9 cellular contexts compared by ENCODE assay signal in genomic region chr10:12638103-12638502, GRCh38.
DNase-seq lines count a peak whose midpoint lies in the region; ATAC-seq lines count a peak whose summit lies in the region.
"Had no signal": no experiment of that assay in that cellular context is flagged by ENCODE, and none has a peak within 500 bp of the region (broad histone marks: within the 10 kb centered on the region; RNA-seq: fewer than 3 reads in every experiment).

No MANE protein-coding gene starts in this region.

- no peaks in the 10 kb centered on the region for H3K27me3 ChIP-seq in BLaER1 treated with 17β-estradiol and CSF1 and Interleukin-3, amounts not matched to agents 10 nM and 100 nM

- peak overlapping the region in 10 of 11 experiments; percentile 12 to 59 (median 38); a peak in 14 of 22 replicates for H3K4me2 ChIP-seq in BLaER1 treated with 17β-estradiol and CSF1 and Interleukin-3, amounts not matched to agents 10 nM and 100 nM

- H3K27ac ChIP-seq in BLaER1 treated with 17β-estradiol and CSF1 and Interleukin-3, amounts not matched to agents 10 nM and 100 nM = no peak overlapping the region
- peak overlapping the region; percentile 8 for H3K27ac ChIP-seq in cingulate gyrus (ENCODE audit: low read depth, low read length)
- H3K27ac ChIP-seq: skin epidermis had no signal

- no peaks in the 10 kb centered on the region for H3K36me3 ChIP-seq in BLaER1 treated with 17β-estradiol and CSF1 and Interleukin-3, amounts not matched to agents 10 nM and 100 nM

- no peak overlapping the region for H3K4me3 ChIP-seq in BLaER1 treated with 17β-estradiol and CSF1 and Interleukin-3, amounts not matched to agents 10 nM and 100 nM
- H3K4me3 ChIP-seq: skin epidermis had no signal

- H3K9me3 ChIP-seq in BLaER1 treated with 17β-estradiol and CSF1 and Interleukin-3, amounts not matched to agents 10 nM and 100 nM (replicated peaks in 1 of 11) = no peaks in the 10 kb centered on the region

- H4K20me1 ChIP-seq in BLaER1 treated with 17β-estradiol and CSF1 and Interleukin-3, amounts not matched to agents 10 nM and 100 nM = peaks cover 0 to 17% (median 0%) of the 10 kb centered on the region in 11 experiments; a peak in 8 of 22 replicates

- peak; percentile 66 for DNase-seq in H4 (ENCODE audit: low spot score)
- peak; percentile 82 for DNase-seq in NCI-H345 treated with DMSO at 0.1 percent for 48 hours (lab: John Stamatoyannopoulos, UW; ENCODE audit: unreplicated experiment)
- DNase-seq in activated gamma-delta T cell treated with Interleukin-2 at 50 U/mL for 16 hours = no peak
- DNase-seq in GDM1 (lab: John Stamatoyannopoulos, UW) = no peak

- H3K9ac ChIP-seq in BLaER1 treated with 17β-estradiol and CSF1 and Interleukin-3, amounts not matched to agents 10 nM and 100 nM = no peak overlapping the region

- H3K4me1 ChIP-seq in BLaER1 treated with 17β-estradiol and CSF1 and Interleukin-3, amounts not matched to agents 10 nM and 100 nM = peaks cover 0 to 36% (median 24%) of the 10 kb centered on the region in 10 experiments; a peak in 16 of 20 replicates

- ATAC-seq in HG03108 (IDR thresholded peaks at IDR 0.05; ENCODE audit: unreplicated experiment) = no peak
- ATAC-seq in GM18498 (IDR thresholded peaks at IDR 0.05; ENCODE audit: unreplicated experiment) = no peak

Comparison
In these comparisons a context has a peak if more than half of its experiments do, and no peak if none do; other contexts are left out.
1. DNase-seq: peak in H4 (single experiment) and NCI-H345 treated with DMSO at 0.1 percent for 48 hours (single experiment); none in activated gamma-delta T cell treated with Interleukin-2 at 50 U/mL for 16 hours (single experiment) and GDM1 (single experiment).